In the genomic region with DNA sequence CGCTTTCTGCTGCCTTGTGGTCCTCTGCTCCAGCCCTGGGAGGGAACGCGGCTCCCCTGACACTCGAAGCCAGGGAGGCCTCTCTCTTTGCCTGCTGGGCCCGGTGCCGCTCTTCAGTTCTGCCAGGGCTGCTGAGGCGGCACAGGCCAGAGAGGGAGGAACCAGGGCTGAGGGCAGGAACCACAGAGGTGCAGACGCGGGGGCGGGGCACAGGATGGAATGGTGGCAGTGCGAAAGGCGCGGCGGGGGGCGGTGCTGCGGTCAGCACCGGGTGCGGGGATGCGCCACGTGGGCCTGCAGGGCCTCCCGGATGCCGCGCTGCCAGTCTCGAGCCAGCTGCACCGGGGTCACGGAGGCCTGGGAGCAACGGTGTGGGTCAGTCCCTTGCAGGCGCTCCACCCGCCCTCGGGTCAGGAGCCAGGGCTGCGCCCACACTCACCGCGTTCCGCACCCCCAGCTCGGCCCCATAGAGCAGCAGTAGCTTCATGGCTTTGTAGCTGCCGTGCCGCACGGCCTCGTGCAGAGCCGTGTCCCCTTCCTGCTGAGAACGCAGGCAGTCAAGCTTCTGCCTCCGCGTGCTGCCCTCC, we compare ENCODE assay signal across 8 cellular contexts. TPM values are rescaled to one million over a fixed set of nuclear protein-coding genes. Genes with fewer than 3 reads are reported as not detected.
DNase-seq lines count a peak whose midpoint lies in the region; ATAC-seq and TF ChIP-seq lines count a peak whose summit lies in the region.

No MANE protein-coding gene starts in this region.

- DNase-seq in NOMO-1 (lab: John Stamatoyannopoulos, UW; ENCODE audit: unreplicated experiment in 2 of 2) (peak; percentile 71 to 79), thoracic aorta (ENCODE audit: low spot score) (no peak), hypothalamus (lab: John Stamatoyannopoulos, UW) (no peak), AG08395 (ENCODE audit: low spot score) (no peak), SIG-M5 treated with dmso at 0.1 percent for 504 hours (lab: John Stamatoyannopoulos, UW; ENCODE audit: unreplicated experiment) (no peak)
- DNase-seq in activated effector memory CD4-positive, alpha-beta T cell treated with Interleukin-2 at 50 U/mL for 16 hours = peak; percentile 84
- peak; percentile 69 to 84 (median 80) for DNase-seq in naive thymus-derived CD4-positive, alpha-beta T cell

- H3K4me3 ChIP-seq in naive thymus-derived CD4-positive, alpha-beta T cell (ENCODE audit: low read length) = peak overlapping the region; percentile 56
- H3K4me3 ChIP-seq in thoracic aorta = peak overlapping the region; percentile 40

- CTCF ChIA-PET in naive thymus-derived CD4-positive, alpha-beta T cell (lab: Charles Lee) = interaction anchor here (1.2 to 1.6 kb wide), 2 partner anchors 18 to 23 kb away, joined by 3 to 5 read pairs; a partner anchor contains a TSS

- no peaks in the 10 kb centered on the region for H3K27me3 ChIP-seq in naive thymus-derived CD4-positive, alpha-beta T cell (ENCODE audit: control insufficient read depth in 2 of 2, insufficient read depth in 2 of 2, low read length in 2 of 2)
- H3K27me3 ChIP-seq in thoracic aorta (replicated peaks; ENCODE audit: insufficient read depth) = no peaks in the 10 kb centered on the region

- peak overlapping the region; percentile 48 to 84 (median 73) for H3K4me3 Mint-ChIP-seq in naive thymus-derived CD4-positive, alpha-beta T cell

- intact Hi-C loops in naive thymus-derived CD4-positive, alpha-beta T cell (cut with micrococcal nuclease) = loop anchor here (1.0 to 2.0 kb wide), 3 partner anchors 19 to 23 kb away; a partner anchor contains a TSS

- no peaks in the 10 kb centered on the region for H3K27me3 Mint-ChIP-seq in naive thymus-derived CD4-positive, alpha-beta T cell

- POLR2A ChIA-PET in naive thymus-derived CD4-positive, alpha-beta T cell (lab: Charles Lee) = interaction anchor here (0.6 to 4.4 kb wide), 10 partner anchors 9 to 113 kb away, joined by 3 to 48 read pairs (median 4); a partner anchor contains a TSS

- H3K27ac ChIP-seq in naive thymus-derived CD4-positive, alpha-beta T cell (ENCODE audit: low read depth, low read length) = peak overlapping the region; percentile 53
- H3K27ac ChIP-seq in thoracic aorta = no peak overlapping the region

- H3K36me3 ChIP-seq in naive thymus-derived CD4-positive, alpha-beta T cell (ENCODE audit: control insufficient read depth in 2 of 3, insufficient read depth in 3 of 3, low read length in 3 of 3) = peaks cover 0 to 4% (median 0%) of the 10 kb centered on the region in 3 experiments
- H3K36me3 ChIP-seq in thoracic aorta = peaks cover 12% of the 10 kb centered on the region

- H3K4me1 ChIP-seq in naive thymus-derived CD4-positive, alpha-beta T cell (ENCODE audit: control insufficient read depth in 2 of 2, insufficient read depth in 2 of 2, low read length in 2 of 2) = peaks cover 12 to 16% of the 10 kb centered on the region in 2 donors
- H3K4me1 ChIP-seq in thoracic aorta (ENCODE audit: control insufficient read depth in 1 of 2, low read depth in 2 of 2) = peaks cover 0 to 10% of the 10 kb centered on the region in 2 donors

- ATAC-seq in GM19463 (IDR thresholded peaks at IDR 0.05; ENCODE audit: unreplicated experiment) (peak; percentile 80), thoracic aorta (ENCODE audit: insufficient number of reproducible peaks, low FRiP score, low read depth) (no peak)
- peak; percentile 98 for ATAC-seq in naive thymus-derived CD4-positive, alpha-beta T cell

- peaks cover 0 to 30% (median 18%) of the 10 kb centered on the region in 7 donors for H3K4me1 Mint-ChIP-seq in naive thymus-derived CD4-positive, alpha-beta T cell

- TF ChIP-seq CTCF in thoracic aorta (IDR thresholded peaks at IDR 0.05) = no peak

- no peaks in the 10 kb centered on the region for H3K9me3 ChIP-seq in naive thymus-derived CD4-positive, alpha-beta T cell (ENCODE audit: control insufficient read depth in 2 of 3, low read length in 3 of 3)
- no peaks in the 10 kb centered on the region for H3K9me3 ChIP-seq in thoracic aorta

- H3K36me3 Mint-ChIP-seq in naive thymus-derived CD4-positive, alpha-beta T cell = peaks cover 0 to 9% (median 0%) of the 10 kb centered on the region in 5 donors

- peak overlapping the region; percentile 34 to 92 (median 83) for H3K27ac Mint-ChIP-seq in naive thymus-derived CD4-positive, alpha-beta T cell

- peaks cover 0 to 3% (median 0%) of the 10 kb centered on the region in 11 donors for H3K9me3 Mint-ChIP-seq in naive thymus-derived CD4-positive, alpha-beta T cell

RNA-seq across cellular contexts. Expression of a gene that starts 4.4 kb away (rescaled TPM):
- 10 to 100 TPM in 4 of 5 experiments, 1 to 10 TPM in 1; 9.4 to 19.8 (median 17.8) TPM for total RNA-seq in naive thymus-derived CD4-positive, alpha-beta T cell
- polyA plus RNA-seq in naive thymus-derived CD4-positive, alpha-beta T cell = under 1 TPM; 0.64 to 0.87 TPM
- 1 to 10 TPM; 6.0 to 8.4 TPM for total RNA-seq in thoracic aorta

RNA-seq across cellular contexts. Expression of a gene that starts 18.4 kb away (rescaled TPM):
- total RNA-seq in naive thymus-derived CD4-positive, alpha-beta T cell = 10 to 100 TPM; 12.0 to 38.4 (median 16.4) TPM
- polyA plus RNA-seq in naive thymus-derived CD4-positive, alpha-beta T cell = 10 to 100 TPM; 15.6 to 19.9 TPM
- total RNA-seq in thoracic aorta = 10 to 100 TPM in 1 of 2 donors, 1 to 10 TPM in 1; 8.4 to 18.0 TPM

RNA-seq across cellular contexts. Expression of a gene that starts 23.3 kb away (rescaled TPM):
- 10 to 100 TPM; 32.1 to 51.5 (median 44.6) TPM for total RNA-seq in naive thymus-derived CD4-positive, alpha-beta T cell
- polyA plus RNA-seq in naive thymus-derived CD4-positive, alpha-beta T cell = 1 to 10 TPM; 4.0 to 5.8 TPM
- 10 to 100 TPM; 11.5 to 14.3 TPM for total RNA-seq in thoracic aorta

RNA-seq across cellular contexts. Expression of a gene that starts 30.5 kb away (rescaled TPM):
- 10 to 100 TPM; 33.5 to 74.7 (median 44.1) TPM for total RNA-seq in naive thymus-derived CD4-positive, alpha-beta T cell
- 1 to 10 TPM; 3.1 to 5.1 TPM for polyA plus RNA-seq in naive thymus-derived CD4-positive, alpha-beta T cell
- total RNA-seq in thoracic aorta = 10 to 100 TPM; 44.1 to 66.3 TPM

Comparison
In these comparisons a context has a peak if more than half of its experiments do, and no peak if none do; other contexts are left out.
1. DNase-seq: peak in NOMO-1 (2 of 2), activated effector memory CD4-positive, alpha-beta T cell treated with Interleukin-2 at 50 U/mL for 16 hours (single experiment) and naive thymus-derived CD4-positive, alpha-beta T cell (9 of 9); none in thoracic aorta (single experiment), hypothalamus (0 of 51), AG08395 (single experiment) and SIG-M5 treated with dmso at 0.1 percent for 504 hours (single experiment).